In the genomic region with DNA sequence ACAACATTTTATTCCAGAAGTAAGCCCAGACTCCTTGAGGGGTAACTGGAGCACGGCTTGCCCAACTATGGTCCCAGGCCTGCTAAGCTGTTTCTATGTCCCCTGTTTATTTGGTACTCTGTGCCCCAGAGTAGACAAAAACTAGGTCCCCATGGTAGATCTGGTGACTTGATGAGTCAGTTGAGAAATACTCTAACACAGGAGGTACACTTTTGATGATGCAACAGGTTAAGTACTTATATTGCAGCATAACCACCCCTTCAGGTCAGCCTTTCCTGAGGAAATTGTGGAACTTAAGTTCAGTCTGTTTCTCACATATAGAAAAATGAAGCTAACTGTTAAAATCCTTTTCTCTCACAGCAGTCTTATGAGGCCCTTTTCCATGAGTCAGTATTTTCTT, we compare ENCODE assay signal across 10 cellular contexts.
A peak's percentile ranks its signal among the peaks of the same experiment; 100 is the strongest.
DNase-seq lines count a peak whose midpoint lies in the region; ATAC-seq and FAIRE-seq lines count a peak whose summit lies in the region.
"Had no signal": no experiment of that assay in that cellular context is flagged by ENCODE, and none has a peak within 500 bp of the region (broad histone marks: within the 10 kb centered on the region; RNA-seq: fewer than 3 reads in every experiment).

No MANE protein-coding gene starts in this region.

- H3K4me1 Mint-ChIP-seq in activated T-cell treated with anti-CD3 and anti-CD28 coated beads, Interleukin-2, amount 50 U/mL, for 24 hours (ENCODE audit: low read depth): peaks cover 63% of the 10 kb centered on the region
- H3K4me1 Mint-ChIP-seq in activated naive CD8-positive, alpha-beta T cell (ENCODE audit: low read depth): peaks cover 42% of the 10 kb centered on the region

- DNase-seq in activated T-cell treated with anti-CD3 and anti-CD28 coated beads, Interleukin-2, amount 50 U/mL, for 24 hours: no peak
- no peak for DNase-seq in activated T-cell treated with anti-CD3 and anti-CD28 coated beads, Interleukin-2, amount 50 U/mL, for 48 hours
- DNase-seq in kidney glomerular epithelial cell (lab: John Stamatoyannopoulos, UW) (peak; percentile 29), urothelium cell line (ENCODE audit: low spot score) (peak; percentile 26), DMS 273 (lab: John Stamatoyannopoulos, UW; ENCODE audit: unreplicated experiment) (no peak)
- DNase-seq: NCI-H446 treated with DMSO at 0.1 percent for 48 hours, substantia nigra had no signal

- H3K9me3 Mint-ChIP-seq in activated T-cell treated with anti-CD3 and anti-CD28 coated beads, Interleukin-2, amount 50 U/mL, for 24 hours: no peaks in the 10 kb centered on the region
- no peaks in the 10 kb centered on the region for H3K9me3 Mint-ChIP-seq in activated naive CD8-positive, alpha-beta T cell (ENCODE audit: low read depth)

- ATAC-seq in GM19463 (IDR thresholded peaks at IDR 0.05; ENCODE audit: unreplicated experiment) (no peak), HG02884 (IDR thresholded peaks at IDR 0.05; ENCODE audit: unreplicated experiment) (no peak)

- H3K36me3 Mint-ChIP-seq in activated T-cell treated with anti-CD3 and anti-CD28 coated beads, Interleukin-2, amount 50 U/mL, for 24 hours (ENCODE audit: low read depth): peaks cover 94% of the 10 kb centered on the region
- peaks cover 14% of the 10 kb centered on the region for H3K36me3 Mint-ChIP-seq in activated naive CD8-positive, alpha-beta T cell

- H3K27ac Mint-ChIP-seq in activated T-cell treated with anti-CD3 and anti-CD28 coated beads, Interleukin-2, amount 50 U/mL, for 24 hours: peak overlapping the region; percentile 93
- H3K27ac Mint-ChIP-seq in activated naive CD8-positive, alpha-beta T cell: peak overlapping the region; percentile 81

- no peak overlapping the region for H3K4me3 Mint-ChIP-seq in activated T-cell treated with anti-CD3 and anti-CD28 coated beads, Interleukin-2, amount 50 U/mL, for 24 hours
- H3K4me3 Mint-ChIP-seq in activated naive CD8-positive, alpha-beta T cell: no peak overlapping the region

- H3K27me3 Mint-ChIP-seq in activated T-cell treated with anti-CD3 and anti-CD28 coated beads, Interleukin-2, amount 50 U/mL, for 24 hours: no peaks in the 10 kb centered on the region
- H3K27me3 Mint-ChIP-seq in activated naive CD8-positive, alpha-beta T cell: no peaks in the 10 kb centered on the region

- no peak for FAIRE-seq in urothelium cell line (lab: Jason Lieb, UNC)

Comparison
In these comparisons a context has a peak if more than half of its experiments do, and no peak if none do; other contexts are left out.
1. DNase-seq: peak in kidney glomerular epithelial cell (single experiment) and urothelium cell line (single experiment); none in activated T-cell treated with anti-CD3 and anti-CD28 coated beads, Interleukin-2, amount 50 U/mL, for 24 hours (single experiment), activated T-cell treated with anti-CD3 and anti-CD28 coated beads, Interleukin-2, amount 50 U/mL, for 48 hours (0 of 2) and DMS 273 (single experiment).